Comparison of ENCODE assay signal across 9 cellular contexts in genomic region chr12:121858662-121859572, GRCh38. TPM values are rescaled to one million over a fixed set of nuclear protein-coding genes. Genes with fewer than 3 reads are reported as not detected.
DNase-seq lines count a peak whose midpoint lies in the region; FAIRE-seq and TF ChIP-seq lines count a peak whose summit lies in the region.
"Had no signal": no experiment of that assay in that cellular context is flagged by ENCODE, and none has a peak within 500 bp of the region (broad histone marks: within the 10 kb centered on the region; RNA-seq: fewer than 3 reads in every experiment).

TSS of gene HPD (minus strand) at chr12:121858859. CDS start at chr12:121858823, 36 bp downstream.

- in situ Hi-C loops in brain microvascular endothelial cell (cut with HindIII; ENCODE audit: low pct_ligation_motif_present, low sequenced_read_pairs) = no loop called here

- H3K27me3 ChIP-seq in H7 (ENCODE audit: control insufficient read depth, insufficient read depth, low read length) = no peaks in the 10 kb centered on the region
- no peaks in the 10 kb centered on the region for H3K27me3 ChIP-seq in brain microvascular endothelial cell (replicated peaks)
- H3K27me3 ChIP-seq in skeletal muscle tissue (ENCODE audit: control insufficient read depth in 3 of 3, insufficient read depth in 3 of 3, low read length in 3 of 3) = no peaks in the 10 kb centered on the region

- TF ChIP-seq CTCF in brain microvascular endothelial cell (IDR thresholded peaks at IDR 0.05; ENCODE audit: low read depth, low read length, missing control alignments) (no peak), kidney (IDR thresholded peaks at IDR 0.05; ENCODE audit: borderline replicate concordance, extremely low read depth, insufficient read depth) (no peak), GM10266 (IDR thresholded peaks at IDR 0.05; ENCODE audit: control insufficient read depth, insufficient read depth, low read depth, missing control alignments) (no peak)

- H3K4me3 ChIP-seq in H7 (ENCODE audit: insufficient read depth, low read depth, low read length) (no peak within 1 kb of the TSS), brain microvascular endothelial cell (ENCODE audit: low read depth, low read length) (no peak within 1 kb of the TSS), kidney (ENCODE audit: low read length in 2 of 2) (peak within 1 kb of the TSS; percentile 60 to 65), skeletal muscle tissue (ENCODE audit: low read length in 3 of 3) (peak within 1 kb of the TSS in 1 of 3 donors; percentile 17)

- H3K9me3 ChIP-seq in kidney (ENCODE audit: control insufficient read depth in 1 of 2, low read length in 2 of 2) (no peaks in the 10 kb centered on the region), skeletal muscle tissue (ENCODE audit: control insufficient read depth in 3 of 3, low read length in 3 of 3) (no peaks in the 10 kb centered on the region)

- DNase-seq in H7 = peak; percentile 73
- DNase-seq in brain microvascular endothelial cell = peak; percentile 67
- DNase-seq in kidney = peak; percentile 91
- no peak for DNase-seq in NCI-H2081 (lab: John Stamatoyannopoulos, UW)
- no peak for DNase-seq in GM10266 (ENCODE audit: extremely low spot score)
- no peak for DNase-seq in HT-29 (ENCODE audit: low spot score)
- no peak for DNase-seq in NK-92 treated with Interleukin-12 subunit alpha and Interleukin-12 subunit beta, amount 100 ng/mL, for 24 hours (lab: John Stamatoyannopoulos, UW)
- DNase-seq: NCI-H2227 treated with DMSO at 0.1 percent for 48 hours had no signal

- intact Hi-C loops in kidney (cut with DNase I) = no loop called here

- no peak within 1 kb of the TSS for H3K27ac ChIP-seq in brain microvascular endothelial cell
- peak within 1 kb of the TSS; percentile 85 to 93 for H3K27ac ChIP-seq in kidney (ENCODE audit: low read depth in 2 of 2, low read length in 2 of 2)
- H3K27ac ChIP-seq in skeletal muscle tissue (ENCODE audit: low read depth, low read length) = peak within 1 kb of the TSS; percentile 84

- peaks cover 4 to 21% of the 10 kb centered on the region in 2 donors for H3K4me1 ChIP-seq in kidney (ENCODE audit: control insufficient read depth in 1 of 2, insufficient read depth in 1 of 2, low read depth in 1 of 2, low read length in 2 of 2)
- peaks cover 31 to 40% (median 38%) of the 10 kb centered on the region in 3 donors for H3K4me1 ChIP-seq in skeletal muscle tissue (ENCODE audit: control insufficient read depth in 3 of 3, insufficient read depth in 3 of 3, low read length in 3 of 3)

- H3K9ac ChIP-seq in kidney (ENCODE audit: low read length in 2 of 2) (peak within 1 kb of the TSS; percentile 33 to 79), skeletal muscle tissue (ENCODE audit: low read depth in 1 of 3, low read length in 3 of 3) (peak within 1 kb of the TSS; percentile 50 to 76 (median 66))

- no peak for FAIRE-seq in kidney (lab: Jason Lieb, UNC)

- H3K36me3 ChIP-seq in H7 (replicated peaks; ENCODE audit: control insufficient read depth, insufficient read depth, low read length) (no peaks in the 10 kb centered on the region), brain microvascular endothelial cell (replicated peaks) (no peaks in the 10 kb centered on the region), kidney (ENCODE audit: control insufficient read depth in 1 of 2, insufficient read depth in 2 of 2, low read length in 2 of 2) (no peaks in the 10 kb centered on the region), skeletal muscle tissue (ENCODE audit: control insufficient read depth in 3 of 3, insufficient read depth in 3 of 3, low read length in 3 of 3) (no peaks in the 10 kb centered on the region)

RNA-seq across cellular contexts. Expression of gene HPD, which starts in this region (rescaled TPM):
- 0.80 and 1.1 TPM in 2 replicates for total RNA-seq in H7 (2014; rRNA removed; shearing (Covaris generic))
- total RNA-seq in kidney = 4.6 TPM
- 393 TPM for polyA plus RNA-seq in kidney (ENCODE audit: insufficient read depth, low read depth, low replicate concordance)
- total RNA-seq in skeletal muscle tissue = not detected
- not detected in 2 replicates for total RNA-seq in HT-29 (2014; rRNA removed; shearing (Covaris generic))

Comparison
In these comparisons a context has a peak if more than half of its experiments do, and no peak if none do; other contexts are left out.
1. DNase-seq: peak in H7 (single experiment), brain microvascular endothelial cell (single experiment) and kidney (single experiment); none in NCI-H2081 (0 of 2), GM10266 (single experiment), HT-29 (single experiment) and NK-92 treated with Interleukin-12 subunit alpha and Interleukin-12 subunit beta, amount 100 ng/mL, for 24 hours (single experiment).
2. H3K4me3 ChIP-seq: peak in kidney (2 of 2); none in H7 (single experiment) and brain microvascular endothelial cell (single experiment).